ENCODE assay signal across 15 cellular contexts in genomic region chr14:50364792-50365191, GRCh38. TPM values are rescaled to one million over a fixed set of nuclear protein-coding genes. Genes with fewer than 3 reads are reported as not detected.
A peak's percentile ranks its signal among the peaks of the same experiment; 100 is the strongest.
DNase-seq lines count a peak whose midpoint lies in the region; ATAC-seq, FAIRE-seq and TF ChIP-seq lines count a peak whose summit lies in the region.
"Had no signal": no experiment of that assay in that cellular context is flagged by ENCODE, and none has a peak within 500 bp of the region (broad histone marks: within the 10 kb centered on the region; RNA-seq: fewer than 3 reads in every experiment).

No MANE protein-coding gene starts in this region.

- TF ChIP-seq EP300 in stomach (IDR thresholded peaks at IDR 0.05) (no peak), suprapubic skin (IDR thresholded peaks at IDR 0.05) (no peak)

- peak; percentile 64 for FAIRE-seq in kidney (lab: Jason Lieb, UNC)

- TF ChIP-seq CTCF in RWPE2 (IDR thresholded peaks at IDR 0.05; ENCODE audit: poor library complexity, severe bottlenecking): peak; percentile 45
- no peak for TF ChIP-seq CTCF in kidney (IDR thresholded peaks at IDR 0.05; ENCODE audit: borderline replicate concordance, extremely low read depth, insufficient read depth)
- no peak for TF ChIP-seq CTCF in stomach (IDR thresholded peaks at IDR 0.05)
- no peak for TF ChIP-seq CTCF in ascending aorta (IDR thresholded peaks at IDR 0.05)
- no peak for TF ChIP-seq CTCF in suprapubic skin (IDR thresholded peaks at IDR 0.05)

- H3K27ac Mint-ChIP-seq in activated naive CD8-positive, alpha-beta T cell treated with anti-CD3 and anti-CD28 coated beads for 36 hours: no peak overlapping the region
- H3K27ac Mint-ChIP-seq: H9 had no signal

- H3K9me3 Mint-ChIP-seq in activated naive CD8-positive, alpha-beta T cell treated with anti-CD3 and anti-CD28 coated beads for 36 hours: peaks cover 7% of the 10 kb centered on the region
- H3K9me3 Mint-ChIP-seq: H9 had no signal

- no peaks in the 10 kb centered on the region for H3K9me3 ChIP-seq in RWPE2 (ENCODE audit: severe bottlenecking)
- H3K9me3 ChIP-seq in kidney (ENCODE audit: control insufficient read depth in 1 of 2, low read length in 2 of 2): no peaks in the 10 kb centered on the region
- no peaks in the 10 kb centered on the region for H3K9me3 ChIP-seq in stomach
- H3K9me3 ChIP-seq in ascending aorta: no peaks in the 10 kb centered on the region
- no peaks in the 10 kb centered on the region for H3K9me3 ChIP-seq in suprapubic skin
- H3K9me3 ChIP-seq: left ventricle myocardium inferior, ovary, thyroid gland had no signal

- DNase-seq in RWPE2 (ENCODE audit: low spot score) (no peak), kidney (no peak), stomach (no peak), ascending aorta (ENCODE audit: low spot score in 2 of 2) (no peak), suprapubic skin (ENCODE audit: low spot score in 2 of 2) (no peak)
- no peak for DNase-seq in activated naive CD8-positive, alpha-beta T cell treated with anti-CD3 and anti-CD28 coated beads for 36 hours
- DNase-seq: activated B cell treated with CpG ODN at 0.5 μM for 24 hours, cerebellar nuclear complex, H9, left ventricle myocardium inferior, ovary, SHP77, thyroid gland had no signal

- peaks cover 29% of the 10 kb centered on the region for H3K4me1 Mint-ChIP-seq in activated naive CD8-positive, alpha-beta T cell treated with anti-CD3 and anti-CD28 coated beads for 36 hours
- H3K4me1 Mint-ChIP-seq: H9 had no signal

- H3K36me3 Mint-ChIP-seq in activated naive CD8-positive, alpha-beta T cell treated with anti-CD3 and anti-CD28 coated beads for 36 hours: peaks cover 13% of the 10 kb centered on the region

- H3K4me1 ChIP-seq in RWPE2 (ENCODE audit: insufficient read depth, poor library complexity, severe bottlenecking) (peaks cover 37% of the 10 kb centered on the region), kidney (ENCODE audit: control insufficient read depth in 1 of 2, insufficient read depth in 1 of 2, low read depth in 1 of 2, low read length in 2 of 2) (peaks cover 23 to 25% of the 10 kb centered on the region in 2 donors), stomach (peaks cover 7 to 45% (median 29%) of the 10 kb centered on the region in 4 donors), ascending aorta (no peaks in the 10 kb centered on the region), suprapubic skin (peaks cover 31% of the 10 kb centered on the region)

- TF ChIP-seq POLR2A in stomach (IDR thresholded peaks at IDR 0.05) (no peak), suprapubic skin (IDR thresholded peaks at IDR 0.05) (no peak)

- H3K27me3 ChIP-seq in RWPE2 (ENCODE audit: insufficient read depth, poor library complexity, severe bottlenecking) (no peaks in the 10 kb centered on the region), stomach (no peaks in the 10 kb centered on the region), ascending aorta (no peaks in the 10 kb centered on the region), suprapubic skin (no peaks in the 10 kb centered on the region)
- H3K27me3 ChIP-seq: ovary, thyroid gland had no signal

- no peak overlapping the region for H3K9ac ChIP-seq in kidney (ENCODE audit: low read length in 2 of 2)

- no peak overlapping the region for H3K4me3 Mint-ChIP-seq in activated naive CD8-positive, alpha-beta T cell treated with anti-CD3 and anti-CD28 coated beads for 36 hours
- H3K4me3 Mint-ChIP-seq: H9 had no signal

- H3K4me3 ChIP-seq in RWPE2 (ENCODE audit: severe bottlenecking) (no peak overlapping the region), kidney (ENCODE audit: low read length in 2 of 2) (no peak overlapping the region), stomach (no peak overlapping the region), ascending aorta (no peak overlapping the region), suprapubic skin (no peak overlapping the region)
- H3K4me3 ChIP-seq: left ventricle myocardium inferior, ovary, thyroid gland had no signal

- WGBS in stomach, 5 donors: 27 to 69% (median 39%) methylated on average over 1 of the region's 1 CpG
- WGBS in suprapubic skin: 64% methylated on average over 1 of the region's 1 CpG

- H3K36me3 ChIP-seq in RWPE2 (ENCODE audit: low read depth): no peaks in the 10 kb centered on the region
- H3K36me3 ChIP-seq in kidney (ENCODE audit: control insufficient read depth in 1 of 2, insufficient read depth in 2 of 2, low read length in 2 of 2): no peaks in the 10 kb centered on the region
- H3K36me3 ChIP-seq in stomach: no peaks in the 10 kb centered on the region
- no peaks in the 10 kb centered on the region for H3K36me3 ChIP-seq in ascending aorta
- H3K36me3 ChIP-seq in suprapubic skin: no peaks in the 10 kb centered on the region
- H3K36me3 ChIP-seq: left ventricle myocardium inferior, ovary, thyroid gland had no signal

- ATAC-seq in HG03354 (IDR thresholded peaks at IDR 0.05; ENCODE audit: poor library complexity, severe bottlenecking, unreplicated experiment) (peak; percentile 33), RWPE2 (ENCODE audit: low read depth) (peak; percentile 61)
- ATAC-seq: activated T-helper 17 cell treated with anti-CD3 and anti-CD28 coated beads, Interleukin-2, amount 50 U/mL, for 72 hours had no signal

- H3K27ac ChIP-seq in RWPE2 (ENCODE audit: poor library complexity, severe bottlenecking) (peak overlapping the region; percentile 21), kidney (ENCODE audit: low read depth in 2 of 2, low read length in 2 of 2) (no peak overlapping the region), stomach (peak overlapping the region in 4 of 5 donors; percentile 61 to 84 (median 72)), ascending aorta (no peak overlapping the region), suprapubic skin (no peak overlapping the region)
- H3K27ac ChIP-seq: thyroid gland had no signal

- H3K27me3 Mint-ChIP-seq in activated naive CD8-positive, alpha-beta T cell treated with anti-CD3 and anti-CD28 coated beads for 36 hours: no peaks in the 10 kb centered on the region
- H3K27me3 Mint-ChIP-seq: activated B cell treated with CpG ODN at 0.5 μM for 24 hours; activated T-helper 17 cell treated with anti-CD3 and anti-CD28 coated beads, Interleukin-2, amount 50 U/mL, for 72 hours had no signal

- intact Hi-C loops in kidney (cut with DNase I) (no loop called here), stomach (cut with DNase I; ENCODE audit: low total_unique reads) (no loop called here), ascending aorta (cut with DNase I) (no loop called here)

RNA-seq across cellular contexts. Expression of gene CDKL1, which starts 31.9 kb away (rescaled TPM):
- total RNA-seq in kidney (60.0 TPM), stomach (100 to 1,000 TPM in 1 of 5 donors, 1 to 10 TPM in 2, under 1 TPM in 1, not detected in 1; 0.89 to 174 (median 5.6) TPM), ascending aorta (0.85 TPM), suprapubic skin (10 to 100 TPM in 1 of 4 donors, 1 to 10 TPM in 3; 2.4 to 11.9 (median 5.2) TPM)
- polyA plus RNA-seq in kidney (ENCODE audit: insufficient read depth, low read depth, low replicate concordance) (17.9 TPM), stomach (1 to 10 TPM in 2 of 3 donors, under 1 TPM in 1; 0.61 to 1.4 (median 1.0) TPM)
- 1 to 10 TPM; 6.5 to 7.4 TPM for total RNA-seq in activated naive CD8-positive, alpha-beta T cell treated with anti-CD3 and anti-CD28 coated beads for 36 hours

RNA-seq across cellular contexts. Expression of gene DMAC2L, which starts 52.7 kb away (rescaled TPM):
- total RNA-seq in kidney: 23.7 TPM
- 27.3 TPM for polyA plus RNA-seq in kidney (ENCODE audit: insufficient read depth, low read depth, low replicate concordance)
- total RNA-seq in stomach: 10 to 100 TPM in 2 of 5 donors, 1 to 10 TPM in 3; 1.3 to 83.4 (median 9.0) TPM
- polyA plus RNA-seq in stomach: 10 to 100 TPM; 13.5 to 34.7 (median 18.5) TPM
- 10 to 100 TPM; 14.5 to 18.1 TPM for total RNA-seq in activated naive CD8-positive, alpha-beta T cell treated with anti-CD3 and anti-CD28 coated beads for 36 hours
- total RNA-seq in ascending aorta: 13.5 TPM
- 10 to 100 TPM; 11.6 to 20.5 (median 18.3) TPM for total RNA-seq in suprapubic skin

RNA-seq across cellular contexts. Expression of gene L2HGDH, which starts 52.8 kb away (rescaled TPM):
- 12.5 TPM for total RNA-seq in kidney
- 11.1 TPM for polyA plus RNA-seq in kidney (ENCODE audit: insufficient read depth, low read depth, low replicate concordance)
- 10 to 100 TPM in 2 of 5 donors, 1 to 10 TPM in 3; 1.2 to 31.7 (median 8.7) TPM for total RNA-seq in stomach
- polyA plus RNA-seq in stomach: 1 to 10 TPM; 1.4 to 3.5 (median 2.9) TPM
- 10 to 100 TPM; 21.1 to 21.6 TPM for total RNA-seq in activated naive CD8-positive, alpha-beta T cell treated with anti-CD3 and anti-CD28 coated beads for 36 hours
- 1.5 TPM for total RNA-seq in ascending aorta
- total RNA-seq in suprapubic skin: 10 to 100 TPM in 2 of 4 donors, 1 to 10 TPM in 2; 6.8 to 11.0 (median 9.2) TPM

Comparison
In these comparisons a context has a peak if more than half of its experiments do, and no peak if none do; other contexts are left out.
1. H3K27ac ChIP-seq: peak in RWPE2 (single experiment) and stomach (4 of 5); none in kidney (0 of 2), ascending aorta (0 of 2) and suprapubic skin (single experiment).